41 cellular contexts compared by ENCODE assay signal in the genomic region with DNA sequence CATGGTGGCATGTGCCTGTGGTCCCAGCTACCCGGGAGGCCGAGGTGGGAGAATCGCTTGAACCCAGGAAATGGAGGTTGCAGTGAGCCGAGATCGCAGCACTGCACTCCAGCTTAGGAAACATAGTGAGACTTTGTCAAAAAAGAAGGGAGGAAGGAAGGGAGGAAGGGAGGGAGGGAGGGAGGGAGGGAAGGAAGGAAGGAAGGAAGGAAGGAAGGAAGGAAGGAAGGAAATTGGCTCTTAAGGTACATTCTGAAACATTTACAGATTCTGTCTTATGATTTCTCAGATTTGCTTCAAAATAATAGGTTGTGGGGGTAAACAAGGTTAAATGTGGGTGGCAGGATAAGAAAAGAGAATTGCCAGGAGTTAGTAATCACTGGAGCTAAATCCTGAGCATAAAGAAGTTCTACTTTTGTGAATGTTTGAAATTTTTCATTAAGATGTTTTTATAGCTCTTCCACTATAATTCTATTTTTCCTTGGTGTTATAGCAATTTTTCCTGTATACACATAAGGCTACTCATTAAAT. TPM values are rescaled to one million over a fixed set of nuclear protein-coding genes. Genes with fewer than 3 reads are reported as not detected.
"Had no signal": no experiment of that assay in that cellular context is flagged by ENCODE, and none has a peak within 500 bp of the region (broad histone marks: within the 10 kb centered on the region; RNA-seq: fewer than 3 reads in every experiment).

No MANE protein-coding gene starts in this region.

- H3K27ac ChIP-seq: adrenal gland, ascending aorta, body of pancreas, brain microvascular endothelial cell, breast epithelium, cardiac muscle cell had no signal

- DNase-seq: activated effector memory CD4-positive, alpha-beta T cell treated with anti-CD3 and anti-CD28 coated beads, Interleukin-2, amount 50 U/mL, for 16 hours; activated effector memory CD4-positive, alpha-beta T cell treated with Interleukin-2 at 50 U/mL for 16 hours; activated gamma-delta T cell; activated gamma-delta T cell treated with Interleukin-2 at 50 U/mL for 16 hours; activated naive CD4-positive, alpha-beta T cell; activated naive CD4-positive, alpha-beta T cell treated with anti-CD3 and anti-CD28 coated beads for 36 hours; activated naive CD4-positive, alpha-beta T cell treated with anti-CD3 and anti-CD28 coated beads, Interleukin-2, amount 10 ng/mL, durations not matched to agents 7 days and 5 days; activated naive CD4-positive, alpha-beta T cell treated with anti-CD3 and anti-CD28 coated beads, Interleukin-2, amount 50 U/mL, for 16 hours; activated naive CD4-positive, alpha-beta T cell treated with Interleukin-2 at 50 U/mL for 16 hours; activated naive CD8-positive, alpha-beta T cell treated with anti-CD3 and anti-CD28 coated beads for 36 hours; activated naive CD8-positive, alpha-beta T cell treated with anti-CD3 and anti-CD28 coated beads, Interleukin-2, amount 10 ng/mL, durations not matched to agents 7 days and 5 days; activated naive CD8-positive, alpha-beta T cell treated with anti-CD3 and anti-CD28 coated beads, Interleukin-2, amount 50 U/mL, for 24 hours; activated T-cell treated with anti-CD3 and anti-CD28 coated beads, Interleukin-2, amount 50 U/mL, for 24 hours; activated T-cell treated with anti-CD3 and anti-CD28 coated beads, Interleukin-2, amount 50 U/mL, for 4 hours; activated T-cell treated with anti-CD3 and anti-CD28 coated beads, Interleukin-2, amount 50 U/mL, for 48 hours; activated T-cell treated with anti-CD3 and anti-CD28 coated beads, Interleukin-2, amount 50 U/mL, for 72 hours; adrenal gland; amniotic stem cell; amygdala; anterior cingulate cortex; aorta; body of pancreas; brain microvascular endothelial cell; caudate nucleus; central memory CD4-positive, alpha-beta T cell; cerebellar nuclear complex had no signal

- H3K9me3 ChIP-seq: adrenal gland, ascending aorta, body of pancreas, breast epithelium had no signal

- H3K4me3 ChIP-seq: adrenal gland, ascending aorta, body of pancreas, breast epithelium, cardiac muscle cell had no signal

- H3K27ac Mint-ChIP-seq: activated naive CD4-positive, alpha-beta T cell treated with anti-CD3 and anti-CD28 coated beads for 36 hours; activated naive CD4-positive, alpha-beta T cell treated with anti-CD3 and anti-CD28 coated beads, Interleukin-2, amount 10 ng/mL, durations not matched to agents 7 days and 5 days; activated naive CD4-positive, alpha-beta T cell treated with anti-CD3 and anti-CD28 coated beads, Interleukin-2, amount 50 U/mL, for 24 hours; activated naive CD4-positive, alpha-beta T cell treated with anti-CD3 and anti-CD28 coated beads, Interleukin-2, amount 50 U/mL, for 72 hours; activated naive CD8-positive, alpha-beta T cell; activated naive CD8-positive, alpha-beta T cell treated with anti-CD3 and anti-CD28 coated beads for 36 hours; activated naive CD8-positive, alpha-beta T cell treated with anti-CD3 and anti-CD28 coated beads, Interleukin-2, amount 10 ng/mL, durations not matched to agents 7 days and 5 days; activated naive CD8-positive, alpha-beta T cell treated with anti-CD3 and anti-CD28 coated beads, Interleukin-2, amount 50 U/mL, for 24 hours; activated T-cell treated with anti-CD3 and anti-CD28 coated beads, Interleukin-2, amount 50 U/mL, for 24 hours; activated T-cell treated with anti-CD3 and anti-CD28 coated beads, Interleukin-2, amount 50 U/mL, for 72 hours; activated T-helper 1 cell treated with anti-CD3 and anti-CD28 coated beads, Interleukin-12 subunit alpha, Interleukin-12 subunit beta, Interleukin-2, Interleukin-4 antibody, amounts not matched to agents 30 ng/mL and 10 ng/mL and 1 ng/mL, durations not matched to agents 14 hours and 24 hours and 36 hours; activated T-helper 17 cell treated with anti-CD3 and anti-CD28 coated beads, Interleukin-2, amount 50 U/mL, for 72 hours; activated T-helper 2 cell treated with anti-CD3 and anti-CD28 coated beads, Interferon-gamma antibody, Interleukin-2, Interleukin-4, amounts not matched to agents 10 μg/mL and 5 μg/mL and 100 μg/mL, durations not matched to agents 14 hours and 24 hours and 36 hours; brain had no signal

- ATAC-seq: activated naive CD4-positive, alpha-beta T cell treated with anti-CD3 and anti-CD28 coated beads, Interleukin-2, amount 50 U/mL, for 72 hours; activated naive CD8-positive, alpha-beta T cell treated with anti-CD3 and anti-CD28 coated beads, Interleukin-2, amount 50 U/mL, for 24 hours; activated T-cell treated with anti-CD3 and anti-CD28 coated beads, Interleukin-2, amount 50 U/mL, for 4 hours; activated T-cell treated with anti-CD3 and anti-CD28 coated beads, Interleukin-2, amount 50 U/mL, for 72 hours; activated T-helper 17 cell treated with anti-CD3 and anti-CD28 coated beads, Interleukin-2, amount 50 U/mL, for 72 hours; body of pancreas had no signal

- H3K4me3 Mint-ChIP-seq: activated naive CD4-positive, alpha-beta T cell treated with anti-CD3 and anti-CD28 coated beads for 36 hours; activated naive CD4-positive, alpha-beta T cell treated with anti-CD3 and anti-CD28 coated beads, Interleukin-2, amount 10 ng/mL, durations not matched to agents 7 days and 5 days; activated naive CD4-positive, alpha-beta T cell treated with anti-CD3 and anti-CD28 coated beads, Interleukin-2, amount 50 U/mL, for 24 hours; activated naive CD8-positive, alpha-beta T cell; activated naive CD8-positive, alpha-beta T cell treated with anti-CD3 and anti-CD28 coated beads for 36 hours; activated naive CD8-positive, alpha-beta T cell treated with anti-CD3 and anti-CD28 coated beads, Interleukin-2, amount 10 ng/mL, durations not matched to agents 7 days and 5 days; activated naive CD8-positive, alpha-beta T cell treated with anti-CD3 and anti-CD28 coated beads, Interleukin-2, amount 50 U/mL, for 24 hours; activated T-cell treated with anti-CD3 and anti-CD28 coated beads, Interleukin-2, amount 50 U/mL, for 24 hours; activated T-cell treated with anti-CD3 and anti-CD28 coated beads, Interleukin-2, amount 50 U/mL, for 4 hours; activated T-cell treated with anti-CD3 and anti-CD28 coated beads, Interleukin-2, amount 50 U/mL, for 72 hours; activated T-helper 1 cell treated with anti-CD3 and anti-CD28 coated beads, Interleukin-12 subunit alpha, Interleukin-12 subunit beta, Interleukin-2, Interleukin-4 antibody, amounts not matched to agents 30 ng/mL and 10 ng/mL and 1 ng/mL, durations not matched to agents 14 hours and 24 hours and 36 hours; activated T-helper 17 cell treated with anti-CD3 and anti-CD28 coated beads, Interleukin-2, amount 50 U/mL, for 72 hours; brain; central memory CD8-positive, alpha-beta T cell had no signal

- H3K4me1 ChIP-seq: adrenal gland, ascending aorta, breast epithelium had no signal

- H3K36me3 Mint-ChIP-seq: activated naive CD4-positive, alpha-beta T cell treated with anti-CD3 and anti-CD28 coated beads, Interleukin-2, amount 10 ng/mL, durations not matched to agents 7 days and 5 days; activated naive CD4-positive, alpha-beta T cell treated with anti-CD3 and anti-CD28 coated beads, Interleukin-2, amount 50 U/mL, for 24 hours; activated naive CD4-positive, alpha-beta T cell treated with anti-CD3 and anti-CD28 coated beads, Interleukin-2, amount 50 U/mL, for 72 hours; activated naive CD8-positive, alpha-beta T cell; activated naive CD8-positive, alpha-beta T cell treated with anti-CD3 and anti-CD28 coated beads for 36 hours; activated naive CD8-positive, alpha-beta T cell treated with anti-CD3 and anti-CD28 coated beads, Interleukin-2, amount 10 ng/mL, durations not matched to agents 7 days and 5 days; brain had no signal

- H3K36me3 ChIP-seq: adrenal gland, ascending aorta, brain microvascular endothelial cell, breast epithelium, cardiac muscle cell had no signal

- H3K9me3 Mint-ChIP-seq: activated naive CD4-positive, alpha-beta T cell treated with anti-CD3 and anti-CD28 coated beads for 36 hours; activated naive CD4-positive, alpha-beta T cell treated with anti-CD3 and anti-CD28 coated beads, Interleukin-2, amount 10 ng/mL, durations not matched to agents 7 days and 5 days; activated naive CD4-positive, alpha-beta T cell treated with anti-CD3 and anti-CD28 coated beads, Interleukin-2, amount 50 U/mL, for 24 hours; activated naive CD4-positive, alpha-beta T cell treated with anti-CD3 and anti-CD28 coated beads, Interleukin-2, amount 50 U/mL, for 72 hours; activated naive CD8-positive, alpha-beta T cell treated with anti-CD3 and anti-CD28 coated beads for 36 hours; activated naive CD8-positive, alpha-beta T cell treated with anti-CD3 and anti-CD28 coated beads, Interleukin-2, amount 10 ng/mL, durations not matched to agents 7 days and 5 days; activated naive CD8-positive, alpha-beta T cell treated with anti-CD3 and anti-CD28 coated beads, Interleukin-2, amount 50 U/mL, for 24 hours; activated T-cell treated with anti-CD3 and anti-CD28 coated beads, Interleukin-2, amount 50 U/mL, for 24 hours; activated T-cell treated with anti-CD3 and anti-CD28 coated beads, Interleukin-2, amount 50 U/mL, for 4 hours; activated T-cell treated with anti-CD3 and anti-CD28 coated beads, Interleukin-2, amount 50 U/mL, for 72 hours; activated T-helper 1 cell treated with anti-CD3 and anti-CD28 coated beads, Interleukin-12 subunit alpha, Interleukin-12 subunit beta, Interleukin-2, Interleukin-4 antibody, amounts not matched to agents 30 ng/mL and 10 ng/mL and 1 ng/mL, durations not matched to agents 14 hours and 24 hours and 36 hours; activated T-helper 17 cell treated with anti-CD3 and anti-CD28 coated beads, Interleukin-2, amount 50 U/mL, for 72 hours; activated T-helper 2 cell treated with anti-CD3 and anti-CD28 coated beads, Interferon-gamma antibody, Interleukin-2, Interleukin-4, amounts not matched to agents 10 μg/mL and 5 μg/mL and 100 μg/mL, durations not matched to agents 14 hours and 24 hours and 36 hours; brain; central memory CD8-positive, alpha-beta T cell had no signal

- H3K27me3 ChIP-seq: ascending aorta, body of pancreas had no signal

RNA-seq across cellular contexts. Expression of a gene that starts 2.1 kb away (rescaled TPM):
- total RNA-seq: activated naive CD4-positive, alpha-beta T cell treated with anti-CD3 and anti-CD28 coated beads for 36 hours; activated naive CD8-positive, alpha-beta T cell treated with anti-CD3 and anti-CD28 coated beads for 36 hours; activated naive CD8-positive, alpha-beta T cell treated with anti-CD3 and anti-CD28 coated beads, Interleukin-2, amount 10 ng/mL, durations not matched to agents 7 days and 5 days; activated T-cell treated with anti-CD3 and anti-CD28 coated beads, Interleukin-2, amount 50 U/mL, for 4 hours; activated T-cell treated with anti-CD3 and anti-CD28 coated beads, Interleukin-2, amount 50 U/mL, for 72 hours; activated T-helper 1 cell treated with anti-CD3 and anti-CD28 coated beads, Interleukin-12 subunit alpha, Interleukin-12 subunit beta, Interleukin-2, Interleukin-4 antibody, amounts not matched to agents 30 ng/mL and 10 ng/mL and 1 ng/mL, durations not matched to agents 14 hours and 24 hours and 36 hours; activated T-helper 2 cell treated with anti-CD3 and anti-CD28 coated beads, Interferon-gamma antibody, Interleukin-2, Interleukin-4, amounts not matched to agents 10 μg/mL and 5 μg/mL and 100 μg/mL, durations not matched to agents 14 hours and 24 hours and 36 hours; aorta; ascending aorta; body of pancreas; breast epithelium; bronchial epithelial cell; cardiac septum; chondrocyte had no signal
- polyA plus RNA-seq: adipose tissue, aorta had no signal
